8 cellular contexts compared by ENCODE assay signal in the genomic region with DNA sequence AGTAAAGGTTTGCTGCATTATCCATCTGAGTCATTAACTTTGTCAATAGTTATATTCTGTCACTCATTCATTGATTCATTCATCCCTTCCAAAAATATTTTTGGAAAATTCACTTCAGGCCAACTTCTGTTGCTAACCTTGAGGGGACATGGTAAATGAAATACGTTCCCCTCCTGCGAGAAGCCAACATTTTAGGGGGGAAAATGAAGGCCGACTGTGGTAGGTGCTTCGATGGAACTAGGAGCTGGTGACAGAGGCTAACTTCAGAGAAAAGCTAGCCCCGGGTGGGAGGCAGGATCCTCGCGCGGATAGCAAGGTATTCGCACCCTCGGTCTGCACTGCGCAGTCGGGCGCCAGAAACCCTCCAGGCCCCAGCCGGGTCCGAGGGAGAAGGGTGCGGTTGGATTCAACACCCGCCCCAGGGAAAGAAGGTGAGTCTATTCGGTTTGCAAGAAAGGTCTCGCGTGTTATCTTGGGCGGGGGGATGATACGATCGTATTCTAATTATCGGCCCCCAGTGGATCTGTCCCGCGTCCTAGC. TPM values are rescaled to one million over a fixed set of nuclear protein-coding genes. Genes with fewer than 3 reads are reported as not detected.
A peak's percentile ranks its signal among the peaks of the same experiment; 100 is the strongest.
DNase-seq lines count a peak whose midpoint lies in the region; ATAC-seq and TF ChIP-seq lines count a peak whose summit lies in the region.

No MANE protein-coding gene starts in this region.

- POLR2A ChIA-PET in WTC11 (lab: Charles Lee), result interaction anchor here (1.2 to 1.5 kb wide), 2 partner anchors 17 to 25 kb away, joined by 5 read pairs; no protein-coding TSS in a partner anchor

- peaks cover 16% of the 10 kb centered on the region for H3K4me1 Mint-ChIP-seq in WTC11

- CTCF ChIA-PET in WTC11 (lab: Charles Lee), result interaction anchor here (1.1 to 1.3 kb wide), 4 partner anchors 15 to 33 kb away, joined by 3 to 4 read pairs (median 4); no protein-coding TSS in a partner anchor

- peaks cover 9% of the 10 kb centered on the region; the same call in 1 of the 2 replicates for H3K36me3 Mint-ChIP-seq in WTC11

- intact Hi-C loops in sigmoid colon (cut with DNase I), result no loop called here

- H3K27me3 Mint-ChIP-seq in WTC11 (ENCODE audit: low read depth), result peaks cover 5% of the 10 kb centered on the region

- H3K9me3 ChIP-seq in cardiac muscle cell (ENCODE audit: low read depth), result no peaks in the 10 kb centered on the region
- H3K9me3 ChIP-seq in sigmoid colon, result no peaks in the 10 kb centered on the region

- H3K27me3 ChIP-seq in cardiac muscle cell (no peaks in the 10 kb centered on the region), sigmoid colon (no peaks in the 10 kb centered on the region)

- H3K27ac ChIP-seq in cardiac muscle cell (peak overlapping the region; percentile 90), sigmoid colon (peak overlapping the region; percentile 70 to 87 (median 80))

- H3K27ac Mint-ChIP-seq in WTC11, result peak overlapping the region; percentile 94

- DNase-seq in NCI-H510A treated with DMSO at 0.1 percent for 48 hours (lab: John Stamatoyannopoulos, UW) (peak; percentile 47), NCI-H510A (lab: John Stamatoyannopoulos, UW) (no peak), WTC11 (ENCODE audit: low spot score) (peak; percentile 20), cardiac muscle cell (ENCODE audit: low read depth in 1 of 2, low spot score in 1 of 2) (peak in 1 of 2 donors; percentile 4), sigmoid colon (no peak), erythroblast (lab: John Stamatoyannopoulos, UW) (no peak)
- no peak for DNase-seq in activated effector memory CD4-positive, alpha-beta T cell treated with Interleukin-2 at 50 U/mL for 16 hours

- H3K4me1 ChIP-seq in cardiac muscle cell (ENCODE audit: low read depth) (peaks cover 9% of the 10 kb centered on the region), sigmoid colon (peaks cover 0 to 20% (median 18%) of the 10 kb centered on the region in 4 donors)

- H3K4me3 Mint-ChIP-seq in WTC11, result peak overlapping the region; percentile 96

- H3K9me3 Mint-ChIP-seq in WTC11, result peaks cover 19% of the 10 kb centered on the region

- TF ChIP-seq POLR2A in sigmoid colon (IDR thresholded peaks at IDR 0.05) (no peak), erythroblast (IDR thresholded peaks at IDR 0.05; ENCODE audit: low read length) (no peak)

- ATAC-seq in HG03066 (IDR thresholded peaks at IDR 0.05; ENCODE audit: low read depth, unreplicated experiment), result peak; percentile 31
- peak; percentile 48 for ATAC-seq in WTC11

- H3K4me3 ChIP-seq in cardiac muscle cell (peak overlapping the region; percentile 47), sigmoid colon (peak overlapping the region; percentile 60 to 82 (median 72))

- WGBS in sigmoid colon, 2 donors, result 8 to 9% methylated on average over 26 of the region's 26 CpGs

- no peak for TF ChIP-seq EP300 in sigmoid colon (IDR thresholded peaks at IDR 0.05)

- H3K36me3 ChIP-seq in cardiac muscle cell (no peaks in the 10 kb centered on the region), sigmoid colon (no peaks in the 10 kb centered on the region)

- TF ChIP-seq CTCF in WTC11 (IDR thresholded peaks at IDR 0.05) (no peak), cardiac muscle cell (IDR thresholded peaks at IDR 0.05; ENCODE audit: low read depth, low read length) (no peak), sigmoid colon (IDR thresholded peaks at IDR 0.05) (no peak)

TF ChIP-seq in WTC11, 78 proteins besides CTCF, POLR2A, EP300 and RAD21:
- TF ChIP-seq, protein P1, sequence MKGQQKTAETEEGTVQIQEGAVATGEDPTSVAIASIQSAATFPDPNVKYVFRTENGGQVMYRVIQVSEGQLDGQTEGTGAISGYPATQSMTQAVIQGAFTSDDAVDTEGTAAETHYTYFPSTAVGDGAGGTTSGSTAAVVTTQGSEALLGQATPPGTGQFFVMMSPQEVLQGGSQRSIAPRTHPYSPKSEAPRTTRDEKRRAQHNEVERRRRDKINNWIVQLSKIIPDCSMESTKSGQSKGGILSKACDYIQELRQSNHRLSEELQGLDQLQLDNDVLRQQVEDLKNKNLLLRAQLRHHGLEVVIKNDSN (CRISPR knock-in tag; IDR thresholded peaks at IDR 0.05), result 0 out of 2 replicates have a peak, but pooled peaks have one; percentile 5
- no peak for TF ChIP-seq GTF2I (CRISPR knock-in tag; conservative IDR thresholded peaks at IDR 0.05)

RNA-seq across cellular contexts. Expression of a gene that starts 0.6 kb away (rescaled TPM):
- total RNA-seq in WTC11 (2021), result 32.3 to 36.0 TPM (median 32.4 TPM) in 3 replicates
- total RNA-seq in cardiac muscle cell, result 5.4 and 7.2 TPM in 2 replicates
- 13.3 and 14.4 TPM in 2 replicates for polyA plus RNA-seq in cardiac muscle cell
- 1 to 10 TPM; 6.1 to 8.9 (median 8.1) TPM for total RNA-seq in sigmoid colon
- polyA plus RNA-seq in sigmoid colon, result 1 to 10 TPM; 1.8 to 3.0 (median 1.8) TPM

Comparison
In these comparisons a context has a peak if more than half of its experiments do, and no peak if none do; other contexts are left out.
1. DNase-seq: peak in NCI-H510A treated with DMSO at 0.1 percent for 48 hours (single experiment) and WTC11 (single experiment); none in NCI-H510A (single experiment), sigmoid colon (single experiment), activated effector memory CD4-positive, alpha-beta T cell treated with Interleukin-2 at 50 U/mL for 16 hours (single experiment) and erythroblast (0 of 2).